In the genomic region with DNA sequence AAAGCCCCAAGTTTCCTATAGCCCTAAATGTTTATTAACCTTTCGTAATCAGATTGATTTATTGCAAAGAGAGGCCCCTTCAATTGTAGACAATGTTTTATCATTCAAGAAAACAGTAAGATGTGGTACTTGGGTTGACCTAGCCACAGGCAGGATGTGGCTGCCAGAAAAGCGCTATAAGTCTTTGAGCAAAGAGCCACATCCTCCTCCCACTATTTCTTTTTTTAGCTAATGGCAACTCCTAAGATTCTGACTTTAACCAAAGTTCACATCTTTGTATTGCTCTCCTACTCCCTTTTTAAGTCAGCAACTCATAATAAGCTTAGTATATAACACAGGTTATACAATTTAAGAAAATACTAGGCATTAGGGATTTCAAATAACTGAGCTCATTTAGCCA, we compare ENCODE assay signal across 9 cellular contexts.
A peak's percentile ranks its signal among the peaks of the same experiment; 100 is the strongest.
DNase-seq lines count a peak whose midpoint lies in the region; ATAC-seq and TF ChIP-seq lines count a peak whose summit lies in the region.
"Had no signal": no experiment of that assay in that cellular context is flagged by ENCODE, and none has a peak within 500 bp of the region (broad histone marks: within the 10 kb centered on the region; RNA-seq: fewer than 3 reads in every experiment).

No MANE protein-coding gene starts in this region.

- no peak for TF ChIP-seq POLR2A in esophagus muscularis mucosa (IDR thresholded peaks at IDR 0.05; ENCODE audit: low read depth)

- H3K4me3 ChIP-seq in esophagus muscularis mucosa = no peak overlapping the region
- H3K4me3 ChIP-seq: SJSA1 had no signal

- H3K36me3 ChIP-seq in esophagus muscularis mucosa = no peaks in the 10 kb centered on the region
- H3K36me3 ChIP-seq: SJSA1 had no signal

- peaks cover 45% of the 10 kb centered on the region for H3K4me1 Mint-ChIP-seq in activated CD8-positive, alpha-beta T cell treated with anti-CD3 and anti-CD28 coated beads for 36 hours (ENCODE audit: low read depth)

- TF ChIP-seq CTCF in activated CD8-positive, alpha-beta T cell treated with anti-CD3 and anti-CD28 coated beads for 36 hours (IDR thresholded peaks at IDR 0.05) = no peak
- no peak for TF ChIP-seq CTCF in esophagus muscularis mucosa (IDR thresholded peaks at IDR 0.05)

- H3K9me3 ChIP-seq in esophagus muscularis mucosa = no peaks in the 10 kb centered on the region
- H3K9me3 ChIP-seq: SJSA1 had no signal

- no peaks in the 10 kb centered on the region for H3K4me1 ChIP-seq in esophagus muscularis mucosa
- H3K4me1 ChIP-seq: SJSA1 had no signal

- intact Hi-C loops in activated CD8-positive, alpha-beta T cell treated with anti-CD3 and anti-CD28 coated beads for 36 hours (cut with micrococcal nuclease) = loop anchor here (2.0 to 10.0 kb wide), 3 partner anchors 71 to 253 kb away; a partner anchor contains a TSS
- intact Hi-C loops in esophagus muscularis mucosa (cut with DNase I) = no loop called here

- ATAC-seq in GM19452 (IDR thresholded peaks at IDR 0.05; ENCODE audit: unreplicated experiment) (peak; percentile 75), HG03378 (IDR thresholded peaks at IDR 0.05; ENCODE audit: unreplicated experiment) (peak; percentile 86)
- ATAC-seq in activated CD8-positive, alpha-beta T cell treated with anti-CD3 and anti-CD28 coated beads for 36 hours = peak; percentile 80

- DNase-seq in activated CD8-positive, alpha-beta T cell treated with anti-CD3 and anti-CD28 coated beads for 36 hours = peak; percentile 94
- DNase-seq in stimulated activated CD4-positive, alpha-beta T cell treated with anti-CD3 and anti-CD28 coated beads, Interleukin-12 subunit alpha, Interleukin-12 subunit beta, amount 100 ng/mL, for 24 hours (ENCODE audit: low read depth in 2 of 2) = peak; percentile 6 to 43
- DNase-seq in HK-2 (ENCODE audit: unreplicated experiment) (no peak), HUDEP-2 (lab: John Stamatoyannopoulos, UW; ENCODE audit: unreplicated experiment in 76 of 76) (no peak), esophagus muscularis mucosa (ENCODE audit: extremely low spot score) (no peak), NCI-H1092 (lab: John Stamatoyannopoulos, UW) (no peak)

- H3K27me3 ChIP-seq in esophagus muscularis mucosa = no peaks in the 10 kb centered on the region
- H3K27me3 ChIP-seq: SJSA1 had no signal

- no peak overlapping the region for H3K27ac ChIP-seq in esophagus muscularis mucosa (replicated peaks in 1 of 4)
- H3K27ac ChIP-seq: SJSA1 had no signal

- H3K9me3 Mint-ChIP-seq in activated CD8-positive, alpha-beta T cell treated with anti-CD3 and anti-CD28 coated beads for 36 hours = peaks cover 2% of the 10 kb centered on the region

- POLR2A ChIA-PET in activated CD8-positive, alpha-beta T cell treated with anti-CD3 and anti-CD28 coated beads for 36 hours (lab: Charles Lee) = interaction anchor here (0.7 to 1.6 kb wide), 6 partner anchors 28 to 399 kb away, joined by 3 to 4 read pairs (median 3); no protein-coding TSS in a partner anchor

- TF ChIP-seq EP300 in esophagus muscularis mucosa (IDR thresholded peaks at IDR 0.05) = no peak

- peaks cover 27% of the 10 kb centered on the region for H3K27me3 Mint-ChIP-seq in activated CD8-positive, alpha-beta T cell treated with anti-CD3 and anti-CD28 coated beads for 36 hours

- WGBS in esophagus muscularis mucosa = 65% methylated on average over 2 of the region's 2 CpGs

- H3K36me3 Mint-ChIP-seq in activated CD8-positive, alpha-beta T cell treated with anti-CD3 and anti-CD28 coated beads for 36 hours (ENCODE audit: low read depth) = no peaks in the 10 kb centered on the region

- CTCF ChIA-PET in activated CD8-positive, alpha-beta T cell treated with anti-CD3 and anti-CD28 coated beads for 36 hours (lab: Charles Lee) = interaction anchor here (0.7 to 1.2 kb wide), 2 partner anchors 109 to 216 kb away, joined by 3 read pairs; no protein-coding TSS in a partner anchor

- peak overlapping the region; percentile 38 for H3K27ac Mint-ChIP-seq in activated CD8-positive, alpha-beta T cell treated with anti-CD3 and anti-CD28 coated beads for 36 hours

- H3K4me3 Mint-ChIP-seq in activated CD8-positive, alpha-beta T cell treated with anti-CD3 and anti-CD28 coated beads for 36 hours = peak overlapping the region; percentile 20

Comparison
In these comparisons a context has a peak if more than half of its experiments do, and no peak if none do; other contexts are left out.
1. DNase-seq: peak in activated CD8-positive, alpha-beta T cell treated with anti-CD3 and anti-CD28 coated beads for 36 hours (single experiment) and stimulated activated CD4-positive, alpha-beta T cell treated with anti-CD3 and anti-CD28 coated beads, Interleukin-12 subunit alpha, Interleukin-12 subunit beta, amount 100 ng/mL, for 24 hours (2 of 2); none in HK-2 (single experiment), HUDEP-2 (0 of 76), esophagus muscularis mucosa (single experiment) and NCI-H1092 (single experiment).
2. Peak in every context shown above with its lines, with median percentiles within 50 percentile points of each other: ATAC-seq.